In genomic region chr5:137218471-137218870, GRCh38 we compare ENCODE assay signal across 15 cellular contexts.
DNase-seq lines count a peak whose midpoint lies in the region; ATAC-seq, FAIRE-seq and TF ChIP-seq lines count a peak whose summit lies in the region.
"Had no signal": no experiment of that assay in that cellular context is flagged by ENCODE, and none has a peak within 500 bp of the region (broad histone marks: within the 10 kb centered on the region; RNA-seq: fewer than 3 reads in every experiment).

No MANE protein-coding gene starts in this region.

- FAIRE-seq in bronchial epithelial cell (lab: Jason Lieb, UNC) = no peak

- POLR2A ChIA-PET in IMR-90 (lab: Charles Lee; ENCODE audit: unreplicated experiment) = no interaction called here

- H3K79me1 ChIP-seq in IMR-90 (ENCODE audit: low read depth in 1 of 2, low read length in 2 of 2) = no peaks in the 10 kb centered on the region

- no peak overlapping the region for H3K56ac ChIP-seq in IMR-90 (ENCODE audit: extremely low read depth, insufficient read depth, low read length)

- no peak overlapping the region for H2BK15ac ChIP-seq in IMR-90 (ENCODE audit: low read depth, low read length)

- no peak for TF ChIP-seq RAD21 in IMR-90 (IDR thresholded peaks at IDR 0.05; ENCODE audit: low read length)

- no peak overlapping the region for H3K14ac ChIP-seq in IMR-90 (replicated peaks; ENCODE audit: low read depth, low read length)

- BruUV-seq in IMR-90 (replicated peaks; lab: Mats Ljungman, UMichigan) = no TSS peak

- no peak overlapping the region for H3K4me2 ChIP-seq in IMR-90 (ENCODE audit: low read depth, low read length)

- no peak overlapping the region for H4K5ac ChIP-seq in IMR-90 (ENCODE audit: low read depth, low read length)

- no peak overlapping the region for H3K4ac ChIP-seq in IMR-90 (ENCODE audit: low read depth, low read length)

- in situ Hi-C loops in IMR-90 (cut with MboI; ENCODE audit: low sequenced_read_pairs) = no loop called here

- no peak overlapping the region for H2AK9ac ChIP-seq in IMR-90 (replicated peaks; ENCODE audit: low read depth, low read length, poor library complexity)

- WGBS in IMR-90 (ENCODE audit: extremely low coverage in 2 of 2, insufficient read length in 1 of 2), 2 experiments = no CpG with 5 or more reads among the region's 1 CpG

- no peak overlapping the region for H4K8ac ChIP-seq in IMR-90 (ENCODE audit: low read depth in 2 of 2, low read length in 2 of 2)

- H3K4me3 ChIP-seq in IMR-90 (ENCODE audit: insufficient read depth, low read depth, low read length) (no peak overlapping the region), bronchial epithelial cell (ENCODE audit: low read depth, low read length) (no peak overlapping the region), kidney epithelial cell (ENCODE audit: low read depth, low read length) (no peak overlapping the region)
- H3K4me3 ChIP-seq: HAP-1 had no signal

- H4K20me1 ChIP-seq in IMR-90 (ENCODE audit: insufficient read depth, low read length) = no peaks in the 10 kb centered on the region

- no peak overlapping the region for H4K91ac ChIP-seq in IMR-90 (ENCODE audit: insufficient read depth, low read depth, low read length)

- ATAC-seq in IMR-90 (ENCODE audit: low read depth) = no peak
- no peak for ATAC-seq in GM21526 (IDR thresholded peaks at IDR 0.05; ENCODE audit: low FRiP score, unreplicated experiment)
- ATAC-seq in GM21360 (IDR thresholded peaks at IDR 0.05; ENCODE audit: unreplicated experiment) = no peak

- no peak overlapping the region for H2AFZ ChIP-seq in IMR-90 (replicated peaks; ENCODE audit: low read length, poor library complexity)
- H2AFZ ChIP-seq: parathyroid adenoma had no signal

- no peaks in the 10 kb centered on the region for H3K9me1 ChIP-seq in IMR-90 (ENCODE audit: insufficient read depth, low read length)

- TF ChIP-seq CTCF in IMR-90 (conservative IDR thresholded peaks at IDR 0.05; ENCODE audit: low read depth, low read length) = no peak
- TF ChIP-seq CTCF in bronchial epithelial cell (IDR thresholded peaks at IDR 0.05; ENCODE audit: insufficient read depth, low read length, severe bottlenecking) = no peak
- TF ChIP-seq CTCF in kidney epithelial cell (IDR thresholded peaks at IDR 0.05; ENCODE audit: insufficient read depth, low read length, poor library complexity, severe bottlenecking) = no peak

- H3K23ac ChIP-seq in IMR-90 (ENCODE audit: low read depth, low read length) = no peak overlapping the region

- dilution Hi-C loops in IMR-90 (cut with HindIII; ENCODE audit: low sequenced_read_pairs, unreplicated experiment) = no loop called here

- TF ChIP-seq POLR2A in IMR-90 (IDR thresholded peaks at IDR 0.05; ENCODE audit: low read depth, low read length) = no peak

- no peak overlapping the region for H2BK120ac ChIP-seq in IMR-90 (ENCODE audit: low read depth, low read length)

- H3K18ac ChIP-seq in IMR-90 (ENCODE audit: low read depth, low read length) = no peak overlapping the region

- H3K4me1 ChIP-seq in IMR-90 (ENCODE audit: control insufficient read depth, insufficient read depth, low read length) = 0 out of 2 replicates have a peak, but pooled peaks cover 2% of the 10 kb centered on the region
- H3K4me1 ChIP-seq: HAP-1, parathyroid adenoma had no signal

- H2BK5ac ChIP-seq in IMR-90 (ENCODE audit: low read depth, low read length, poor library complexity, severe bottlenecking) = no peak overlapping the region

- CTCF ChIA-PET in IMR-90 (lab: Yijun Ruan, JAX) = interaction anchor here (0.8 kb wide), 1 partner anchor 340 kb away, joined by 3 read pairs; no protein-coding TSS in a partner anchor

- intact Hi-C loops in IMR-90 (cut with micrococcal nuclease) = no loop called here

- H3K9ac ChIP-seq in IMR-90 (ENCODE audit: low read depth, low read length) = no peak overlapping the region
- H3K9ac ChIP-seq: parathyroid adenoma had no signal

- H3K27ac ChIP-seq in IMR-90 (ENCODE audit: insufficient read depth, low read length) = no peak overlapping the region
- H3K27ac ChIP-seq: parathyroid adenoma had no signal

- DNase-seq in A172 (ENCODE audit: low spot score) (peak; percentile 68), IMR-90 (peak; percentile 52), bronchial epithelial cell (ENCODE audit: low read depth) (peak; percentile 85), kidney epithelial cell (ENCODE audit: low read depth) (peak; percentile 41), activated T-cell treated with anti-CD3 and anti-CD28 coated beads for 4 hours (no peak)
- DNase-seq in NK-92 treated with Interleukin-12 subunit alpha and Interleukin-12 subunit beta, amount 100 ng/mL, for 24 hours (lab: John Stamatoyannopoulos, UW) = no peak
- DNase-seq: activated CD8-positive, alpha-beta memory T cell treated with anti-CD3 and anti-CD28 coated beads, Interleukin-2, amount 50 U/mL, for 48 hours; AML-193; aorta; foreskin melanocyte; T-helper 9 cell had no signal

- no peaks in the 10 kb centered on the region for H3K27me3 ChIP-seq in IMR-90 (ENCODE audit: control insufficient read depth, insufficient read depth, low read length)
- no peaks in the 10 kb centered on the region for H3K27me3 ChIP-seq in bronchial epithelial cell (ENCODE audit: control insufficient read depth, insufficient read depth, low read length)
- no peaks in the 10 kb centered on the region for H3K27me3 ChIP-seq in kidney epithelial cell (ENCODE audit: control insufficient read depth, insufficient read depth, low read length)

- H2AK5ac ChIP-seq in IMR-90 (ENCODE audit: low read depth, low read length) = no peak overlapping the region

- no peaks in the 10 kb centered on the region for H3K36me3 ChIP-seq in IMR-90 (ENCODE audit: control insufficient read depth, insufficient read depth, low read length)
- H3K36me3 ChIP-seq in bronchial epithelial cell (ENCODE audit: control insufficient read depth, insufficient read depth, low read length) = no peaks in the 10 kb centered on the region
- H3K36me3 ChIP-seq in kidney epithelial cell (ENCODE audit: control insufficient read depth, insufficient read depth, low read length) = no peaks in the 10 kb centered on the region
- H3K36me3 ChIP-seq: HAP-1 had no signal

- no peaks in the 10 kb centered on the region for H3K9me3 ChIP-seq in IMR-90 (ENCODE audit: control insufficient read depth, insufficient read depth, low read length)
- H3K9me3 ChIP-seq: HAP-1 had no signal

- H2BK20ac ChIP-seq in IMR-90 (ENCODE audit: low read depth, low read length) = no peak overlapping the region

TF ChIP-seq in IMR-90, 13 proteins besides CTCF, POLR2A, EP300 and RAD21:
- TF ChIP-seq ELK1 (IDR thresholded peaks at IDR 0.05; ENCODE audit: borderline replicate concordance, low read depth, low read length) (no peak), RCOR1 (IDR thresholded peaks at IDR 0.05; ENCODE audit: insufficient replicate concordance, low read length) (no peak), MAFK (IDR thresholded peaks at IDR 0.05; ENCODE audit: low read depth, low read length) (no peak), MAZ (IDR thresholded peaks at IDR 0.05; ENCODE audit: borderline replicate concordance, low read depth, low read length) (no peak), BHLHE40 (IDR thresholded peaks at IDR 0.05; ENCODE audit: low read depth, low read length) (no peak), FOS (IDR thresholded peaks at IDR 0.05; ENCODE audit: low read depth, low read length) (no peak), CHD1 (IDR thresholded peaks at IDR 0.05; ENCODE audit: low read depth, low read length) (no peak), CEBPB (IDR thresholded peaks at IDR 0.05; ENCODE audit: low read depth, low read length) (no peak), RFX5 (IDR thresholded peaks at IDR 0.05; ENCODE audit: low read depth, low read length) (no peak), MXI1 (IDR thresholded peaks at IDR 0.05; ENCODE audit: borderline replicate concordance, low read depth, low read length) (no peak), SMC3 (IDR thresholded peaks at IDR 0.05; ENCODE audit: low read depth, low read length) (no peak), NFE2L2 (IDR thresholded peaks at IDR 0.05; ENCODE audit: low read depth, low read length) (no peak), USF2 (IDR thresholded peaks at IDR 0.05; ENCODE audit: low read depth, low read length) (no peak)

Comparison
In these comparisons a context has a peak if more than half of its experiments do, and no peak if none do; other contexts are left out.
1. DNase-seq: peak in A172 (single experiment), IMR-90 (single experiment), bronchial epithelial cell (single experiment) and kidney epithelial cell (single experiment); none in NK-92 treated with Interleukin-12 subunit alpha and Interleukin-12 subunit beta, amount 100 ng/mL, for 24 hours (single experiment) and activated T-cell treated with anti-CD3 and anti-CD28 coated beads for 4 hours (single experiment).